8 cellular contexts compared by ENCODE assay signal in the genomic region with DNA sequence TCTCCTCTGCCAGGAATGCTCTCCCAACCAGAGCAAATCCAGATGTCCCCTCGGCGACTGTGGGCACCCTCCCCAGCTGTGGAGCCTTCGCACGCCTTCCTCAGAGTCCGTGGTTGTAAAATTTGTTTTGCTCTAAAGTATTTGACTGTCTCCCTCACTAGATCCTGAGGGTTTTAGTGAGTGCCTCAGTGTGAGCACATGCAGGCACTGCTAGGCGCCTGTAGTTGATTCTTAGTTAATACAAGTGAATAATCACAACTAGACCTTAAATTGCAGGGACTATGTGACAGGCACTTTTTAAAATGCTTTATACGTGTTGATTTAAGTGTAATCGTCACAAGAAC. TPM values are rescaled to one million over a fixed set of nuclear protein-coding genes. Genes with fewer than 3 reads are reported as not detected.
A peak's percentile ranks its signal among the peaks of the same experiment; 100 is the strongest.
DNase-seq lines count a peak whose midpoint lies in the region; ATAC-seq and TF ChIP-seq lines count a peak whose summit lies in the region.

No MANE protein-coding gene starts in this region.

- peaks cover 8% of the 10 kb centered on the region for H3K36me3 Mint-ChIP-seq in activated CD8-positive, alpha-beta T cell treated with anti-CD3 and anti-CD28 coated beads, Interleukin-2, amount 10 ng/mL, durations not matched to agents 7 days and 5 days (ENCODE audit: low read depth)

- peak overlapping the region; percentile 98 for H3K4me3 Mint-ChIP-seq in activated CD8-positive, alpha-beta T cell treated with anti-CD3 and anti-CD28 coated beads, Interleukin-2, amount 10 ng/mL, durations not matched to agents 7 days and 5 days

- H3K27ac Mint-ChIP-seq in activated CD8-positive, alpha-beta T cell treated with anti-CD3 and anti-CD28 coated beads, Interleukin-2, amount 10 ng/mL, durations not matched to agents 7 days and 5 days = peak overlapping the region; percentile 96

- intact Hi-C loops in heart left ventricle (cut with DNase I) = loop anchor here in 7 of 10 donors (2.0 to 10.0 kb wide), 6 partner anchors 32 to 441 kb away; a partner anchor contains a TSS
- intact Hi-C loops in Right ventricle myocardium inferior (cut with DNase I) = loop anchor here (2.0 kb wide), 1 partner anchor 32 kb away; no protein-coding TSS in a partner anchor

- ATAC-seq in heart left ventricle = peak in 1 of 4 donors; percentile 19
- no peak for ATAC-seq in Right ventricle myocardium inferior
- peak; percentile 11 for ATAC-seq in activated CD8-positive, alpha-beta T cell treated with anti-CD3 and anti-CD28 coated beads, Interleukin-2, amount 10 ng/mL, durations not matched to agents 7 days and 5 days
- ATAC-seq in HG02840 (IDR thresholded peaks at IDR 0.05; ENCODE audit: low FRiP score, unreplicated experiment) = no peak

- peak overlapping the region; percentile 89 to 100 (median 98) for H3K27ac ChIP-seq in heart left ventricle
- peak overlapping the region; percentile 97 for H3K27ac ChIP-seq in iPS-20b (ENCODE audit: low read length)
- peak overlapping the region; percentile 96 for H3K27ac ChIP-seq in stomach smooth muscle (ENCODE audit: low read length)

- peak overlapping the region; percentile 91 for H3K9ac ChIP-seq in iPS-20b (ENCODE audit: low read depth, low read length)
- peak overlapping the region; percentile 89 to 97 for H3K9ac ChIP-seq in stomach smooth muscle (ENCODE audit: low read length in 2 of 2)

- H3K4me1 ChIP-seq in heart left ventricle (peaks cover 5 to 45% (median 40%) of the 10 kb centered on the region in 12 donors), iPS-20b (ENCODE audit: insufficient read depth, low read length) (peaks cover 10% of the 10 kb centered on the region), stomach smooth muscle (ENCODE audit: control insufficient read depth, insufficient read depth, low read length) (peaks cover 37% of the 10 kb centered on the region)

- H3K36me3 ChIP-seq in heart left ventricle (peaks cover 0 to 6% (median 0%) of the 10 kb centered on the region in 9 donors), iPS-20b (ENCODE audit: insufficient read depth, low read depth, low read length) (no peaks in the 10 kb centered on the region), stomach smooth muscle (ENCODE audit: control insufficient read depth in 2 of 2, insufficient read depth in 2 of 2, low read length in 2 of 2) (no peaks in the 10 kb centered on the region)

- no peak for TF ChIP-seq CTCF in heart left ventricle (IDR thresholded peaks at IDR 0.05)

- H3K4me3 ChIP-seq in heart left ventricle (peak overlapping the region; percentile 91 to 100 (median 98)), iPS-20b (ENCODE audit: low read length) (peak overlapping the region; percentile 84), stomach smooth muscle (ENCODE audit: low read length in 2 of 2) (peak overlapping the region; percentile 78 to 94)

- peaks cover 12% of the 10 kb centered on the region for H3K27me3 Mint-ChIP-seq in activated CD8-positive, alpha-beta T cell treated with anti-CD3 and anti-CD28 coated beads, Interleukin-2, amount 10 ng/mL, durations not matched to agents 7 days and 5 days (ENCODE audit: low read depth)

- CTCF ChIA-PET in activated CD8-positive, alpha-beta T cell treated with anti-CD3 and anti-CD28 coated beads, Interleukin-2, amount 10 ng/mL, durations not matched to agents 7 days and 5 days (lab: Charles Lee) = interaction anchor here (0.9 to 4.9 kb wide), 7 partner anchors 30 to 222 kb away, joined by 3 to 42 read pairs (median 4); a partner anchor contains a TSS

- 1 to 7% (median 4%) methylated on average over 8 of the region's 8 CpGs for WGBS in heart left ventricle, 4 donors

- H3K9me3 Mint-ChIP-seq in activated CD8-positive, alpha-beta T cell treated with anti-CD3 and anti-CD28 coated beads, Interleukin-2, amount 10 ng/mL, durations not matched to agents 7 days and 5 days (ENCODE audit: insufficient read depth) = no peaks in the 10 kb centered on the region

- H3K9me3 ChIP-seq in heart left ventricle (no peaks in the 10 kb centered on the region), iPS-20b (ENCODE audit: insufficient read depth, low read depth, low read length) (no peaks in the 10 kb centered on the region), stomach smooth muscle (ENCODE audit: control insufficient read depth in 2 of 2, low read length in 2 of 2) (no peaks in the 10 kb centered on the region)

- H3K27me3 ChIP-seq in heart left ventricle (no peaks in the 10 kb centered on the region), iPS-20b (ENCODE audit: insufficient read depth, low read length) (no peaks in the 10 kb centered on the region), stomach smooth muscle (ENCODE audit: control insufficient read depth in 1 of 2, insufficient read depth in 2 of 2, low read length in 2 of 2) (no peaks in the 10 kb centered on the region)

- no peak for TF ChIP-seq POLR2A in heart left ventricle (IDR thresholded peaks at IDR 0.05)

- H3K4me1 Mint-ChIP-seq in activated CD8-positive, alpha-beta T cell treated with anti-CD3 and anti-CD28 coated beads, Interleukin-2, amount 10 ng/mL, durations not matched to agents 7 days and 5 days (ENCODE audit: low read depth) = peaks cover 19% of the 10 kb centered on the region

- DNase-seq in heart left ventricle (no peak), Right ventricle myocardium inferior (ENCODE audit: missing footprints) (no peak), NCI-H524 (lab: John Stamatoyannopoulos, UW) (no peak)
- peak; percentile 32 for DNase-seq in activated CD8-positive, alpha-beta T cell treated with anti-CD3 and anti-CD28 coated beads, Interleukin-2, amount 10 ng/mL, durations not matched to agents 7 days and 5 days
- no peak for DNase-seq in stimulated activated CD8-positive, alpha-beta memory T cell treated with anti-CD3 and anti-CD28 coated beads, Interleukin-4, amount 100 ng/mL, for 48 hours

- POLR2A ChIA-PET in activated CD8-positive, alpha-beta T cell treated with anti-CD3 and anti-CD28 coated beads, Interleukin-2, amount 10 ng/mL, durations not matched to agents 7 days and 5 days (lab: Charles Lee) = interaction anchor here (0.6 to 1.8 kb wide), 20 partner anchors 9 to 513 kb away, joined by 3 to 13 read pairs (median 6); a partner anchor contains a TSS

RNA-seq across cellular contexts. Expression of a gene that starts 0.7 kb away (rescaled TPM):
- total RNA-seq in heart left ventricle (100 to 1,000 TPM; 144 to 320 (median 193) TPM), Right ventricle myocardium inferior (220 TPM)
- 100 to 1,000 TPM; 104 to 367 TPM for polyA plus RNA-seq in heart left ventricle
- 100 to 1,000 TPM; 117 to 122 TPM for total RNA-seq in activated CD8-positive, alpha-beta T cell treated with anti-CD3 and anti-CD28 coated beads, Interleukin-2, amount 10 ng/mL, durations not matched to agents 7 days and 5 days

RNA-seq across cellular contexts. Expression of a gene that starts 18.8 kb away (rescaled TPM):
- 10 to 100 TPM in 2 of 9 donors, 1 to 10 TPM in 7; 1.4 to 45.8 (median 4.9) TPM for total RNA-seq in heart left ventricle
- 1 to 10 TPM; 4.1 to 6.9 TPM for polyA plus RNA-seq in heart left ventricle
- 7.9 TPM for total RNA-seq in Right ventricle myocardium inferior
- total RNA-seq in activated CD8-positive, alpha-beta T cell treated with anti-CD3 and anti-CD28 coated beads, Interleukin-2, amount 10 ng/mL, durations not matched to agents 7 days and 5 days = 10 to 100 TPM; 10.1 to 12.1 TPM

RNA-seq across cellular contexts. Expression of a gene that starts 32.1 kb away (rescaled TPM):
- total RNA-seq in heart left ventricle = 10 to 100 TPM in 7 of 9 donors, 1 to 10 TPM in 2; 7.5 to 36.2 (median 12.1) TPM
- polyA plus RNA-seq in heart left ventricle = 10 to 100 TPM in 1 of 2 donors, 1 to 10 TPM in 1; 5.7 to 23.5 TPM
- 15.1 TPM for total RNA-seq in Right ventricle myocardium inferior
- total RNA-seq in activated CD8-positive, alpha-beta T cell treated with anti-CD3 and anti-CD28 coated beads, Interleukin-2, amount 10 ng/mL, durations not matched to agents 7 days and 5 days = under 1 TPM in 1 of 2 experiments, not detected in 1; 0.63 TPM
